In the genomic region with DNA sequence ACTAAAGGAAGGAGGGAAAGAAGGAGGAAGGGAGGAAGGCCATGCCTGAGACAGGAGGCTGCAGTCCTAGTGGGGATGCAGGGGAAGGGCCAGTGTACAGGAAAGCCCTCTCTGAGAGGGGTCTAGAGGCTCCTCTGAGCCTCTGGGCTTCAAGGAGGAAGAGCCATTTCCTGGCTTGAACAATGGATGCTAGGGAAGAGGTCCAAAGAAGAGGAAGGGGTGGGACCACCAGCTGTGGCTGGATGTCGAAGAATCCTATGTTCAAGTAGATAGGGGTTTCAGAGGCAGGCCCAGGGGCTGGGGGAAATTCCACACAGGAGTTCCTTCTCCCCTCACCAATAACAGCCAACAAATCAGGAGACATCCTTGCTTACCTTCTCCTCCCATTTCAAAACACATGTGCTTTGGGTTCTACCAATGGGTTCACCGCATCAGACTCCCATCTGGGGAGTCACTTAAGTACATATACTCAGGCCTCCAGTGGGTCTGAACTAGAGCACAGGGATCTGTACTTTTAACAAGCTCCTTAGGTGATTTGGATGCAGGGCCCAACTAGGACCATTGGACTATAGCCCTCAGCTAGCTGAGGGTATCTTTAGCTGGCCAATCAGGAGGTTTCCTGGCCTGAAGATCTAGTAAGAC, we compare ENCODE assay signal across 19 cellular contexts. TPM values are rescaled to one million over a fixed set of nuclear protein-coding genes. Genes with fewer than 3 reads are reported as not detected.
DNase-seq lines count a peak whose midpoint lies in the region; ATAC-seq and TF ChIP-seq lines count a peak whose summit lies in the region.
"Had no signal": no experiment of that assay in that cellular context is flagged by ENCODE, and none has a peak within 500 bp of the region (broad histone marks: within the 10 kb centered on the region; RNA-seq: fewer than 3 reads in every experiment).

No MANE protein-coding gene starts in this region.

- no peaks in the 10 kb centered on the region for H3K9me3 ChIP-seq in left ventricle myocardium inferior (replicated peaks)
- H3K9me3 ChIP-seq: ascending aorta, esophagus muscularis mucosa, ovary, SJCRH30, vagina had no signal

- no peaks in the 10 kb centered on the region for H3K27me3 ChIP-seq in left ventricle myocardium inferior (ENCODE audit: low read depth)
- H3K27me3 ChIP-seq: ascending aorta, esophagus muscularis mucosa, ovary, SJCRH30, vagina had no signal

- H3K36me3 Mint-ChIP-seq in activated T-cell treated with anti-CD3 and anti-CD28 coated beads, Interleukin-2, amount 50 U/mL, for 24 hours (ENCODE audit: low read depth), result peaks cover 83% of the 10 kb centered on the region
- H3K36me3 Mint-ChIP-seq in activated CD8-positive, alpha-beta T cell treated with anti-CD3 and anti-CD28 coated beads for 36 hours (ENCODE audit: low read depth), result peaks cover 38% of the 10 kb centered on the region

- CTCF ChIA-PET in activated CD8-positive, alpha-beta T cell treated with anti-CD3 and anti-CD28 coated beads for 36 hours (lab: Charles Lee), result interaction anchor here (0.6 to 25.4 kb wide), 10 partner anchors 8 to 86 kb away, joined by 3 to 556 read pairs (median 4); a partner anchor contains a TSS

- H3K4me1 ChIP-seq in left ventricle myocardium inferior, result peaks cover 75% of the 10 kb centered on the region
- H3K4me1 ChIP-seq: ascending aorta, SJCRH30, vagina had no signal

- no peaks in the 10 kb centered on the region for H3K9me3 Mint-ChIP-seq in activated T-cell treated with anti-CD3 and anti-CD28 coated beads, Interleukin-2, amount 50 U/mL, for 24 hours
- H3K9me3 Mint-ChIP-seq in activated CD8-positive, alpha-beta T cell treated with anti-CD3 and anti-CD28 coated beads for 36 hours, result no peaks in the 10 kb centered on the region
- H3K9me3 Mint-ChIP-seq: activated T-cell treated with anti-CD3 and anti-CD28 coated beads, Interleukin-2, amount 50 U/mL, for 4 hours had no signal

- H3K4me3 ChIP-seq in left ventricle myocardium inferior, result no peak overlapping the region
- H3K4me3 ChIP-seq in coronary artery, result no peak overlapping the region
- H3K4me3 ChIP-seq: ascending aorta, esophagus muscularis mucosa, ovary, SJCRH30, smooth muscle cell, vagina had no signal

- intact Hi-C loops in activated CD8-positive, alpha-beta T cell treated with anti-CD3 and anti-CD28 coated beads for 36 hours (cut with micrococcal nuclease), result no loop called here
- intact Hi-C loops in left ventricle myocardium inferior (cut with micrococcal nuclease), result no loop called here

- H3K4me3 Mint-ChIP-seq in activated T-cell treated with anti-CD3 and anti-CD28 coated beads, Interleukin-2, amount 50 U/mL, for 24 hours, result no peak overlapping the region
- no peak overlapping the region for H3K4me3 Mint-ChIP-seq in activated CD8-positive, alpha-beta T cell treated with anti-CD3 and anti-CD28 coated beads for 36 hours
- H3K4me3 Mint-ChIP-seq: activated T-cell treated with anti-CD3 and anti-CD28 coated beads, Interleukin-2, amount 50 U/mL, for 4 hours had no signal

- no peak for DNase-seq in activated T-cell treated with anti-CD3 and anti-CD28 coated beads, Interleukin-2, amount 50 U/mL, for 24 hours
- no peak for DNase-seq in activated T-cell treated with anti-CD3 and anti-CD28 coated beads, Interleukin-2, amount 50 U/mL, for 1 hour
- no peak for DNase-seq in activated CD8-positive, alpha-beta T cell treated with anti-CD3 and anti-CD28 coated beads for 36 hours
- DNase-seq in left ventricle myocardium inferior, result no peak
- peak; percentile 50 for DNase-seq in pulmonary artery endothelial cell (ENCODE audit: low read depth, low spot score)
- DNase-seq in NCI-H446 (lab: John Stamatoyannopoulos, UW), result no peak
- no peak for DNase-seq in coronary artery (ENCODE audit: low spot score)
- DNase-seq in DMS79 treated with DMSO at 0.1 percent for 48 hours (lab: John Stamatoyannopoulos, UW), result no peak
- DNase-seq: activated T-cell treated with anti-CD3 and anti-CD28 coated beads, Interleukin-2, amount 50 U/mL, for 4 hours; NCI-H1694 treated with DMSO at 0.1 percent for 48 hours; NCI-H510A; SJCRH30; stimulated activated naive CD4-positive, alpha-beta T cell treated with Interleukin-2 at 50 U/mL for 16 hours; T1000 had no signal

- TF ChIP-seq CTCF in activated CD8-positive, alpha-beta T cell treated with anti-CD3 and anti-CD28 coated beads for 36 hours (IDR thresholded peaks at IDR 0.05), result no peak
- TF ChIP-seq CTCF in left ventricle myocardium inferior (IDR thresholded peaks at IDR 0.05; ENCODE audit: borderline replicate concordance) (peak; percentile 21), coronary artery (IDR thresholded peaks at IDR 0.05) (no peak)

- peaks cover 75% of the 10 kb centered on the region for H3K36me3 ChIP-seq in left ventricle myocardium inferior
- H3K36me3 ChIP-seq: ovary had no signal

- POLR2A ChIA-PET in activated CD8-positive, alpha-beta T cell treated with anti-CD3 and anti-CD28 coated beads for 36 hours (lab: Charles Lee), result interaction anchor here (0.9 to 1.2 kb wide), 4 partner anchors 14 to 70 kb away, joined by 3 to 4 read pairs (median 3); no protein-coding TSS in a partner anchor

- H3K27ac ChIP-seq in left ventricle myocardium inferior (replicated peaks), result peak overlapping the region; percentile 93
- peak overlapping the region in 1 of 2 donors; percentile 13 for H3K27ac ChIP-seq in coronary artery
- H3K27ac ChIP-seq: ascending aorta, esophagus muscularis mucosa, SJCRH30, vagina had no signal

- no peak for ATAC-seq in activated CD8-positive, alpha-beta T cell treated with anti-CD3 and anti-CD28 coated beads for 36 hours
- ATAC-seq: activated T-cell treated with anti-CD3 and anti-CD28 coated beads, Interleukin-2, amount 50 U/mL, for 4 hours had no signal

- H3K27ac Mint-ChIP-seq in activated T-cell treated with anti-CD3 and anti-CD28 coated beads, Interleukin-2, amount 50 U/mL, for 24 hours, result peak overlapping the region; percentile 63
- H3K27ac Mint-ChIP-seq in activated CD8-positive, alpha-beta T cell treated with anti-CD3 and anti-CD28 coated beads for 36 hours, result peak overlapping the region; percentile 42

- peaks cover 27% of the 10 kb centered on the region for H3K4me1 Mint-ChIP-seq in activated T-cell treated with anti-CD3 and anti-CD28 coated beads, Interleukin-2, amount 50 U/mL, for 24 hours (ENCODE audit: low read depth)
- H3K4me1 Mint-ChIP-seq in activated CD8-positive, alpha-beta T cell treated with anti-CD3 and anti-CD28 coated beads for 36 hours (ENCODE audit: low read depth), result peaks cover 23% of the 10 kb centered on the region

- no peaks in the 10 kb centered on the region for H3K27me3 Mint-ChIP-seq in activated T-cell treated with anti-CD3 and anti-CD28 coated beads, Interleukin-2, amount 50 U/mL, for 24 hours
- no peaks in the 10 kb centered on the region for H3K27me3 Mint-ChIP-seq in activated CD8-positive, alpha-beta T cell treated with anti-CD3 and anti-CD28 coated beads for 36 hours

RNA-seq across cellular contexts. Expression of a gene that starts 32.4 kb away (rescaled TPM):
- 1 to 10 TPM; 4.9 to 5.6 TPM for total RNA-seq in activated CD8-positive, alpha-beta T cell treated with anti-CD3 and anti-CD28 coated beads for 36 hours
- total RNA-seq in left ventricle myocardium inferior (22.0 TPM), pulmonary artery endothelial cell (4.1 and 5.7 TPM in 2 replicates)

RNA-seq across cellular contexts. Expression of a gene that starts 50.3 kb away (rescaled TPM):
- not detected for total RNA-seq in activated CD8-positive, alpha-beta T cell treated with anti-CD3 and anti-CD28 coated beads for 36 hours
- total RNA-seq in left ventricle myocardium inferior (0.33 TPM), pulmonary artery endothelial cell (0.11 and 0.13 TPM in 2 replicates)
- total RNA-seq: ascending aorta, vagina had no signal

RNA-seq across cellular contexts. Expression of a gene that starts 51.5 kb away (rescaled TPM):
- 10 to 100 TPM; 22.8 to 23.5 TPM for total RNA-seq in activated CD8-positive, alpha-beta T cell treated with anti-CD3 and anti-CD28 coated beads for 36 hours
- total RNA-seq in left ventricle myocardium inferior (10.4 TPM), pulmonary artery endothelial cell (69.7 and 80.3 TPM in 2 replicates)
